In genomic region chr16:89094252-89094901, GRCh38 we compare ENCODE assay signal across 8 cellular contexts. TPM values are rescaled to one million over a fixed set of nuclear protein-coding genes. Genes with fewer than 3 reads are reported as not detected.
DNase-seq lines count a peak whose midpoint lies in the region; FAIRE-seq and TF ChIP-seq lines count a peak whose summit lies in the region.

No MANE protein-coding gene starts in this region.

- peaks cover 15% of the 10 kb centered on the region for H3K36me3 ChIP-seq in mesodermal cell (ENCODE audit: control insufficient read depth, insufficient read depth, low read length)

- H3K27ac ChIP-seq in mesodermal cell (ENCODE audit: low read depth, low read length, severe bottlenecking) = no peak overlapping the region

- no peak for FAIRE-seq in RCC 7860 (lab: Jason Lieb, UNC)

- peak; percentile 13 for DNase-seq in NCI-H2107 treated with DMSO at 0.1 percent for 48 hours (lab: John Stamatoyannopoulos, UW; ENCODE audit: unreplicated experiment)
- DNase-seq in NCI-H2107 (lab: John Stamatoyannopoulos, UW) = no peak
- peak; percentile 16 for DNase-seq in RCC 7860 (ENCODE audit: low spot score)
- peak; percentile 15 for DNase-seq in choroid plexus epithelial cell (ENCODE audit: low read depth)
- no peak for DNase-seq in H4 (ENCODE audit: low spot score)
- DNase-seq in NCI-H1048 (lab: John Stamatoyannopoulos, UW) = no peak
- no peak for DNase-seq in NCI-H1105 treated with DMSO at 0.1 percent for 48 hours (lab: John Stamatoyannopoulos, UW)

- H3K4me1 ChIP-seq in mesodermal cell (ENCODE audit: control insufficient read depth, insufficient read depth, low read length, poor library complexity, severe bottlenecking) = peaks cover 15% of the 10 kb centered on the region

- no peaks in the 10 kb centered on the region for H3K9me3 ChIP-seq in mesodermal cell (ENCODE audit: control insufficient read depth, low read length)

- no peak for TF ChIP-seq CTCF in choroid plexus epithelial cell (conservative IDR thresholded peaks at IDR 0.05; ENCODE audit: low read depth, low read length)

- H3K4me3 ChIP-seq in choroid plexus epithelial cell (ENCODE audit: low read depth, low read length) = peak overlapping the region; percentile 67
- H3K4me3 ChIP-seq in mesodermal cell (ENCODE audit: extremely low read depth, insufficient read depth, low read length, poor library complexity, severe bottlenecking) = peak overlapping the region; percentile 82

- whole genome bisulfite sequencing in mesodermal cell (ENCODE audit: insufficient coverage in 2 of 2), 2 experiments = 7 to 17% methylated on average over 11 to 15 of the region's 21 CpGs

RNA-seq across cellular contexts. Expression of gene ACSF3, which starts 0.7 kb away (rescaled TPM):
- 14.9 TPM for polyA plus RNA-seq in mesodermal cell (2013, experiment 1 of 2)
- polyA plus RNA-seq in mesodermal cell (2013, experiment 2 of 2) = 14.9 TPM
- total RNA-seq in H4 (2014; rRNA removed; shearing (Covaris generic)) = 25.9 and 37.4 TPM in 2 replicates

Comparison
In these comparisons a context has a peak if more than half of its experiments do, and no peak if none do; other contexts are left out.
1. DNase-seq: peak in NCI-H2107 treated with DMSO at 0.1 percent for 48 hours (single experiment), RCC 7860 (single experiment) and choroid plexus epithelial cell (single experiment); none in NCI-H2107 (single experiment), H4 (single experiment), NCI-H1048 (single experiment) and NCI-H1105 treated with DMSO at 0.1 percent for 48 hours (single experiment).